Comparison of ENCODE assay signal across 1 cellular context in the genomic region with DNA sequence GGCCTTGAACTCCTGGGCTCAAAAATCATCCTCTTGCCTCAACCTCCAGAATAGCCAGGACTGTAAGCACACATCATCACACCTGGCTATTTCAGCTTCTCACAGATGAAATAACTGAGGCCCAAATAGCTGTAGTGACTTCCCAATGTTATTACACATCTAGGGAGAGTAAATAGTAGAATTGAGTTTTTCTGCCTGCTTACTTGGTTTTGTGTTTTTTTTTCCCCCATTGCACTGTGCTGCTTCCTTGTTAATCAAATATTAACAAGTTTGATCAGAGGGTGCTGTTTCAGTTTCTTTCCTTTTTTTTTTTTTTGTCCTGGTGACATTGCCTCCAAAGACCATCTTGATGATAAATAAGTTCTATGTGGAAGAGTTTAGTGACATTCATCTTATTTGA.
TF ChIP-seq lines count a peak whose summit lies in the region.

No MANE protein-coding gene starts in this region.

TF ChIP-seq in A549, 52 proteins besides CTCF, POLR2A, EP300 and RAD21 (continued from another document):
- TF ChIP-seq, protein P1, sequence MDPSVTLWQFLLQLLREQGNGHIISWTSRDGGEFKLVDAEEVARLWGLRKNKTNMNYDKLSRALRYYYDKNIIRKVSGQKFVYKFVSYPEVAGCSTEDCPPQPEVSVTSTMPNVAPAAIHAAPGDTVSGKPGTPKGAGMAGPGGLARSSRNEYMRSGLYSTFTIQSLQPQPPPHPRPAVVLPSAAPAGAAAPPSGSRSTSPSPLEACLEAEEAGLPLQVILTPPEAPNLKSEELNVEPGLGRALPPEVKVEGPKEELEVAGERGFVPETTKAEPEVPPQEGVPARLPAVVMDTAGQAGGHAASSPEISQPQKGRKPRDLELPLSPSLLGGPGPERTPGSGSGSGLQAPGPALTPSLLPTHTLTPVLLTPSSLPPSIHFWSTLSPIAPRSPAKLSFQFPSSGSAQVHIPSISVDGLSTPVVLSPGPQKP (IDR thresholded peaks at IDR 0.05; ENCODE audit: low read depth, low read length) = no peak
- TF ChIP-seq, protein P2, sequence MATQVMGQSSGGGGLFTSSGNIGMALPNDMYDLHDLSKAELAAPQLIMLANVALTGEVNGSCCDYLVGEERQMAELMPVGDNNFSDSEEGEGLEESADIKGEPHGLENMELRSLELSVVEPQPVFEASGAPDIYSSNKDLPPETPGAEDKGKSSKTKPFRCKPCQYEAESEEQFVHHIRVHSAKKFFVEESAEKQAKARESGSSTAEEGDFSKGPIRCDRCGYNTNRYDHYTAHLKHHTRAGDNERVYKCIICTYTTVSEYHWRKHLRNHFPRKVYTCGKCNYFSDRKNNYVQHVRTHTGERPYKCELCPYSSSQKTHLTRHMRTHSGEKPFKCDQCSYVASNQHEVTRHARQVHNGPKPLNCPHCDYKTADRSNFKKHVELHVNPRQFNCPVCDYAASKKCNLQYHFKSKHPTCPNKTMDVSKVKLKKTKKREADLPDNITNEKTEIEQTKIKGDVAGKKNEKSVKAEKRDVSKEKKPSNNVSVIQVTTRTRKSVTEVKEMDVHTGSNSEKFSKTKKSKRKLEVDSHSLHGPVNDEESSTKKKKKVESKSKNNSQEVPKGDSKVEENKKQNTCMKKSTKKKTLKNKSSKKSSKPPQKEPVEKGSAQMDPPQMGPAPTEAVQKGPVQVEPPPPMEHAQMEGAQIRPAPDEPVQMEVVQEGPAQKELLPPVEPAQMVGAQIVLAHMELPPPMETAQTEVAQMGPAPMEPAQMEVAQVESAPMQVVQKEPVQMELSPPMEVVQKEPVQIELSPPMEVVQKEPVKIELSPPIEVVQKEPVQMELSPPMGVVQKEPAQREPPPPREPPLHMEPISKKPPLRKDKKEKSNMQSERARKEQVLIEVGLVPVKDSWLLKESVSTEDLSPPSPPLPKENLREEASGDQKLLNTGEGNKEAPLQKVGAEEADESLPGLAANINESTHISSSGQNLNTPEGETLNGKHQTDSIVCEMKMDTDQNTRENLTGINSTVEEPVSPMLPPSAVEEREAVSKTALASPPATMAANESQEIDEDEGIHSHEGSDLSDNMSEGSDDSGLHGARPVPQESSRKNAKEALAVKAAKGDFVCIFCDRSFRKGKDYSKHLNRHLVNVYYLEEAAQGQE (IDR thresholded peaks at IDR 0.05) = no peak
- no peak for TF ChIP-seq HOXB13 (CRISPR knock-in tag; IDR thresholded peaks at IDR 0.05; ENCODE audit: low read depth)
- TF ChIP-seq, protein P3, sequence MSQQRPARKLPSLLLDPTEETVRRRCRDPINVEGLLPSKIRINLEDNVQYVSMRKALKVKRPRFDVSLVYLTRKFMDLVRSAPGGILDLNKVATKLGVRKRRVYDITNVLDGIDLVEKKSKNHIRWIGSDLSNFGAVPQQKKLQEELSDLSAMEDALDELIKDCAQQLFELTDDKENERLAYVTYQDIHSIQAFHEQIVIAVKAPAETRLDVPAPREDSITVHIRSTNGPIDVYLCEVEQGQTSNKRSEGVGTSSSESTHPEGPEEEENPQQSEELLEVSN (IDR thresholded peaks at IDR 0.05; ENCODE audit: borderline replicate concordance, low read depth) = no peak
